ENCODE assay signal across 25 cellular contexts in genomic region chr4:108213723-108214122, GRCh38. TPM values are rescaled to one million over a fixed set of nuclear protein-coding genes. Genes with fewer than 3 reads are reported as not detected.
"Had no signal": no experiment of that assay in that cellular context is flagged by ENCODE, and none has a peak within 500 bp of the region (broad histone marks: within the 10 kb centered on the region; RNA-seq: fewer than 3 reads in every experiment).

No MANE protein-coding gene starts in this region.

- H3K27me3 Mint-ChIP-seq: activated CD4-positive, alpha-beta memory T cell treated with anti-CD3 and anti-CD28 coated beads, Interleukin-2, amount 10 ng/mL, durations not matched to agents 7 days and 5 days; activated CD4-positive, alpha-beta T cell treated with anti-CD3 and anti-CD28 coated beads, Interleukin-2, amount 10 ng/mL, durations not matched to agents 24 days and 14 days; activated T-helper 17 cell treated with anti-CD3 and anti-CD28 coated beads, Interleukin-2, amount 50 U/mL, for 72 hours; effector memory CD8-positive, alpha-beta T cell; progenitor cell of endocrine pancreas had no signal

- H3K4me2 ChIP-seq: smooth muscle cell had no signal

- H3K9me3 Mint-ChIP-seq: activated CD4-positive, alpha-beta T cell treated with anti-CD3 and anti-CD28 coated beads, Interleukin-2, amount 10 ng/mL, durations not matched to agents 24 days and 14 days; activated T-helper 17 cell treated with anti-CD3 and anti-CD28 coated beads, Interleukin-2, amount 50 U/mL, for 72 hours; effector memory CD8-positive, alpha-beta T cell had no signal

- H3K9me3 ChIP-seq: colonic mucosa, esophagus muscularis mucosa, gastrocnemius medialis, sigmoid colon, thyroid gland, upper lobe of right lung had no signal

- DNase-seq: activated CD4-positive, alpha-beta memory T cell treated with anti-CD3 and anti-CD28 coated beads, Interleukin-2, amount 10 ng/mL, durations not matched to agents 7 days and 5 days; activated CD4-positive, alpha-beta T cell treated with anti-CD3 and anti-CD28 coated beads, Interleukin-2, amount 10 ng/mL, durations not matched to agents 24 days and 14 days; activated T-cell treated with anti-CD3 and anti-CD28 coated beads, Interleukin-2, amount 50 U/mL, for 1 hour; amygdala; colonic mucosa; dorsolateral prefrontal cortex; effector memory CD8-positive, alpha-beta T cell; gastrocnemius medialis; hypothalamus; sigmoid colon; stimulated activated CD4-positive, alpha-beta T cell treated with anti-CD3 and anti-CD28 coated beads, Interleukin-15, amount 100 ng/mL, for 24 hours; stimulated activated CD4-positive, alpha-beta T cell treated with anti-CD3 and anti-CD28 coated beads, Interleukin-2, amount 100 ng/mL, for 48 hours; stimulated activated naive CD4-positive, alpha-beta T cell treated with Interleukin-2 at 50 U/mL for 16 hours; thyroid gland; upper lobe of right lung had no signal

- H3K27ac Mint-ChIP-seq: activated CD4-positive, alpha-beta memory T cell treated with anti-CD3 and anti-CD28 coated beads, Interleukin-2, amount 10 ng/mL, durations not matched to agents 7 days and 5 days; activated CD4-positive, alpha-beta T cell treated with anti-CD3 and anti-CD28 coated beads, Interleukin-2, amount 10 ng/mL, durations not matched to agents 24 days and 14 days; activated naive CD4-positive, alpha-beta T cell treated with anti-CD3 and anti-CD28 coated beads, Interleukin-2, amount 50 U/mL, for 72 hours; activated T-helper 17 cell treated with anti-CD3 and anti-CD28 coated beads, Interleukin-2, amount 50 U/mL, for 72 hours; effector memory CD8-positive, alpha-beta T cell; progenitor cell of endocrine pancreas; T-helper 2 cell treated with Interferon-gamma antibody and Interleukin-4, amounts not matched to agents 5 μg/mL and 100 μg/mL, for 36 hours had no signal

- H3K4me3 ChIP-seq: colonic mucosa, dorsolateral prefrontal cortex, esophagus muscularis mucosa, gastrocnemius medialis, sigmoid colon, smooth muscle cell, thyroid gland, upper lobe of right lung had no signal

- H3K27me3 ChIP-seq: colonic mucosa, dorsolateral prefrontal cortex, esophagus muscularis mucosa, gastrocnemius medialis, sigmoid colon, thyroid gland, upper lobe of right lung had no signal

- ATAC-seq: activated CD4-positive, CD25-positive, alpha-beta regulatory T cell treated with anti-CD3 and anti-CD28 coated beads, Interleukin-2, amount 50 U/mL, for 24 hours; activated naive CD4-positive, alpha-beta T cell treated with anti-CD3 and anti-CD28 coated beads, Interleukin-2, amount 50 U/mL, for 72 hours; activated T-helper 17 cell treated with anti-CD3 and anti-CD28 coated beads, Interleukin-2, amount 50 U/mL, for 72 hours; effector memory CD8-positive, alpha-beta T cell; gastrocnemius medialis; upper lobe of right lung had no signal

- H3K4me1 Mint-ChIP-seq: activated CD4-positive, alpha-beta memory T cell treated with anti-CD3 and anti-CD28 coated beads, Interleukin-2, amount 10 ng/mL, durations not matched to agents 7 days and 5 days; activated CD4-positive, alpha-beta T cell treated with anti-CD3 and anti-CD28 coated beads, Interleukin-2, amount 10 ng/mL, durations not matched to agents 24 days and 14 days; activated T-helper 17 cell treated with anti-CD3 and anti-CD28 coated beads, Interleukin-2, amount 50 U/mL, for 72 hours had no signal

- H3K36me3 ChIP-seq: colonic mucosa, esophagus muscularis mucosa, gastrocnemius medialis, sigmoid colon, thyroid gland, upper lobe of right lung had no signal

- H3K4me1 ChIP-seq: colonic mucosa, esophagus muscularis mucosa, gastrocnemius medialis, sigmoid colon, thyroid gland, upper lobe of right lung had no signal

- H3K4me3 Mint-ChIP-seq: activated CD4-positive, alpha-beta memory T cell treated with anti-CD3 and anti-CD28 coated beads, Interleukin-2, amount 10 ng/mL, durations not matched to agents 7 days and 5 days; activated CD4-positive, alpha-beta T cell treated with anti-CD3 and anti-CD28 coated beads, Interleukin-2, amount 10 ng/mL, durations not matched to agents 24 days and 14 days; activated T-helper 17 cell treated with anti-CD3 and anti-CD28 coated beads, Interleukin-2, amount 50 U/mL, for 72 hours; effector memory CD8-positive, alpha-beta T cell; T-helper 2 cell treated with Interferon-gamma antibody and Interleukin-4, amounts not matched to agents 5 μg/mL and 100 μg/mL, for 36 hours had no signal

- H3K27ac ChIP-seq: colonic mucosa, dorsolateral prefrontal cortex, esophagus muscularis mucosa, gastrocnemius medialis, sigmoid colon, thyroid gland, upper lobe of right lung, VCaP had no signal

RNA-seq across cellular contexts. Expression of gene LEF1, which starts 45.0 kb away (rescaled TPM):
- total RNA-seq: bronchial epithelial cell had no signal
- polyA plus RNA-seq: endothelial cell of umbilical vein had no signal
